Comparison of ENCODE assay signal across 24 cellular contexts in the genomic region with DNA sequence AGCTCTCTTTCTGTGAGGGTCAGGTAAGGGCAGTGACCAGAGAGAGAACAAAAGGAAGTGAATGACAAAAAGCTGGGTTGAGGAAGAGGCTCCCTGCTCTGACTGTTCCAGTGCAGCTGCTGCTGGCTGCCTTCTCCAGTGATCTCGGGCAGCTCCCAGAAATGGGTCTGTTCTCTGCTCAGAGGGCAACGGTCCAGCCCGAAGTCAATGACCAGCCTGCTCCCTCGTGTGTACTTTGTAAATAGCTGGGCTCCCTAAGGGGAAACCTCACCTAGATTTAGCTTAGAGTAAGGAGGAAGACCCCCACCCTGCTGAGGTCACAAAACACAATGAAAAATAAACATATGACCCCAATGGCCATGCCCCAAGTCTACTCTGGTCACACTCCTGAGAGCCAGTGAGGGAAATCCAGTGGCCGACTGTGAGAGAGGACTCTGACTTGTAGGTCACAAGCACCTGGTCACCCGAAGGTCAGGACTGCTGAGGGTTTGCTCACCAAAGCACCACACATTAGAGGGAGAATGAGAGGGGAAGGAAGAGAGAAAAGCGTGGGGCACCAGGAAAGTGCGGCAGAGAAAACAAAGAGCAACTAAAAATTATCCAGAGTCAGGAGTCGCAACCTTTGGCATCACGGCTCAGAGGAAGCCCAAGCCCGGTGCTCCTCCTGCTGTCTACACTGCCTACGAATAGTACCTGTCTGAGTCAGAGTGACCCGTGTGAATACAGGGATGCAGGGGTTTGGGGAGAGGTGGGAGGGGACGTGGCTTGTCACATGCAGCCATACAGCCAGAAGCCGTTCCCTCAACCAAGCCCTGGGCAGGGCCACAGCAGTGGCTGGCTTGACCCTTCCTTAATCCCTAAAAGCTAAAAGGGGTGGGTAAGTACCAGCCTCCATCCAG. TPM values are rescaled to one million over a fixed set of nuclear protein-coding genes. Genes with fewer than 3 reads are reported as not detected.
DNase-seq lines count a peak whose midpoint lies in the region; ATAC-seq and TF ChIP-seq lines count a peak whose summit lies in the region.
"Had no signal": no experiment of that assay in that cellular context is flagged by ENCODE, and none has a peak within 500 bp of the region (broad histone marks: within the 10 kb centered on the region; RNA-seq: fewer than 3 reads in every experiment).

No MANE protein-coding gene starts in this region.

- H3K4me1 Mint-ChIP-seq in T-helper 1 cell treated with Interleukin-12 subunit alpha and Interleukin-12 subunit beta and Interleukin-4 antibody, amounts not matched to agents 30 μg/mL and 1 μg/mL, for 36 hours (ENCODE audit: low read depth), result peaks cover 61% of the 10 kb centered on the region

- H3K4me1 ChIP-seq in PC-9 (replicated peaks; ENCODE audit: insufficient read depth) (peaks cover 26% of the 10 kb centered on the region), sigmoid colon (peaks cover 0 to 64% (median 40%) of the 10 kb centered on the region in 4 donors)
- H3K4me1 ChIP-seq: adrenal gland had no signal

- no peak overlapping the region; the same call in 1 of the 2 replicates for H2AFZ ChIP-seq in PC-9
- H2AFZ ChIP-seq: GM23248 had no signal

- H3K4me2 ChIP-seq in PC-9, result 0 out of 2 replicates have a peak overlapping the region, but pooled peaks have one; percentile 32
- H3K4me2 ChIP-seq: BLaER1 treated with 17β-estradiol and CSF1 and Interleukin-3, amounts not matched to agents 10 nM and 100 nM had no signal

- H3K36me3 Mint-ChIP-seq in T-helper 1 cell treated with Interleukin-12 subunit alpha and Interleukin-12 subunit beta and Interleukin-4 antibody, amounts not matched to agents 30 μg/mL and 1 μg/mL, for 36 hours (ENCODE audit: low read depth), result peaks cover 78% of the 10 kb centered on the region

- H3K79me2 ChIP-seq in PC-9 (ENCODE audit: low read depth), result no peaks in the 10 kb centered on the region

- H3K27ac Mint-ChIP-seq in T-helper 1 cell treated with Interleukin-12 subunit alpha and Interleukin-12 subunit beta and Interleukin-4 antibody, amounts not matched to agents 30 μg/mL and 1 μg/mL, for 36 hours, result peak overlapping the region; percentile 93

- H3K9me3 Mint-ChIP-seq in T-helper 1 cell treated with Interleukin-12 subunit alpha and Interleukin-12 subunit beta and Interleukin-4 antibody, amounts not matched to agents 30 μg/mL and 1 μg/mL, for 36 hours, result no peaks in the 10 kb centered on the region
- H3K9me3 Mint-ChIP-seq: effector memory CD8-positive, alpha-beta T cell had no signal

- CTCF ChIA-PET in PC-9 (lab: Charles Lee), result interaction anchor here (0.6 kb wide), 3 partner anchors 27 to 93 kb away, joined by 3 to 7 read pairs (median 5); no protein-coding TSS in a partner anchor

- no peak for DNase-seq in T-helper 1 cell
- no peak for DNase-seq in PC-9
- peak; percentile 55 for DNase-seq in islet precursor cell
- DNase-seq in sigmoid colon, result peak; percentile 63
- DNase-seq in dorsolateral prefrontal cortex, result no peak
- no peak for DNase-seq in A172 (ENCODE audit: low spot score)
- DNase-seq: 8988T; activated CD4-positive, alpha-beta T cell treated with anti-CD3 and anti-CD28 coated beads for 36 hours; activated T-cell treated with anti-CD3 and anti-CD28 coated beads, Interleukin-2, amount 50 U/mL, for 48 hours; adrenal gland; central memory CD4-positive, alpha-beta T cell; effector memory CD8-positive, alpha-beta T cell; KBM-7; NCI-H1048; NCI-H524; ovary; stimulated activated CD4-positive, alpha-beta T cell treated with anti-CD3 and anti-CD28 coated beads, Interleukin-4, amount 100 ng/mL, for 24 hours had no signal

- H3K27ac ChIP-seq in PC-9, result peak overlapping the region; percentile 50
- peak overlapping the region; percentile 64 to 88 (median 84) for H3K27ac ChIP-seq in sigmoid colon
- H3K27ac ChIP-seq in dorsolateral prefrontal cortex, result peak overlapping the region in 6 of 59 donors; percentile 18 to 75 (median 42)
- H3K27ac ChIP-seq: adrenal gland; BLaER1 treated with 17β-estradiol and CSF1 and Interleukin-3, amounts not matched to agents 10 nM and 100 nM; GM23248; ovary had no signal

- H3K4me3 ChIP-seq in PC-9, result no peak overlapping the region
- H3K4me3 ChIP-seq in sigmoid colon, result no peak overlapping the region
- no peak overlapping the region for H3K4me3 ChIP-seq in dorsolateral prefrontal cortex
- H3K4me3 ChIP-seq: adrenal gland; BLaER1 treated with 17β-estradiol and CSF1 and Interleukin-3, amounts not matched to agents 10 nM and 100 nM; GM23248; ovary; skin epidermis; thoracic aorta had no signal

- POLR2A ChIA-PET in PC-9 (lab: Charles Lee; ENCODE audit: unreplicated experiment), result interaction anchor here (0.6 kb wide), 1 partner anchor 17 kb away, joined by 8 read pairs; no protein-coding TSS in a partner anchor

- H3K27me3 Mint-ChIP-seq in T-helper 1 cell treated with Interleukin-12 subunit alpha and Interleukin-12 subunit beta and Interleukin-4 antibody, amounts not matched to agents 30 μg/mL and 1 μg/mL, for 36 hours (ENCODE audit: low read depth), result no peaks in the 10 kb centered on the region
- H3K27me3 Mint-ChIP-seq: activated CD4-positive, alpha-beta T cell treated with anti-CD3 and anti-CD28 coated beads for 36 hours; effector memory CD8-positive, alpha-beta T cell had no signal

- no peaks in the 10 kb centered on the region for H3K9me2 ChIP-seq in PC-9 (ENCODE audit: insufficient read depth)

- no peak for TF ChIP-seq EP300 in sigmoid colon (IDR thresholded peaks at IDR 0.05)

- H3K9me3 ChIP-seq in PC-9 (ENCODE audit: insufficient read depth, low read depth) (no peaks in the 10 kb centered on the region), sigmoid colon (no peaks in the 10 kb centered on the region)
- H3K9me3 ChIP-seq: adrenal gland; BLaER1 treated with 17β-estradiol and CSF1 and Interleukin-3, amounts not matched to agents 10 nM and 100 nM; ovary; thoracic aorta had no signal

- H4K20me1 ChIP-seq in PC-9 (ENCODE audit: insufficient read depth), result no peaks in the 10 kb centered on the region

- ATAC-seq in GM21423 (IDR thresholded peaks at IDR 0.05; ENCODE audit: unreplicated experiment), result no peak
- ATAC-seq: activated CD4-positive, alpha-beta T cell treated with anti-CD3 and anti-CD28 coated beads for 36 hours; effector memory CD8-positive, alpha-beta T cell had no signal

- intact Hi-C loops in PC-9 (cut with micrococcal nuclease; ENCODE audit: unreplicated experiment) (loop anchor here (5.0 to 10.0 kb wide), 2 partner anchors 262 to 335 kb away; a partner anchor contains a TSS), sigmoid colon (cut with DNase I) (loop anchor here (5.0 kb wide), 2 partner anchors 237 to 262 kb away; a partner anchor contains a TSS), dorsolateral prefrontal cortex (cut with DNase I) (loop anchor here (2.0 to 10.0 kb wide), 6 partner anchors 48 to 237 kb away; a partner anchor contains a TSS)

- TF ChIP-seq POLR2A in sigmoid colon (IDR thresholded peaks at IDR 0.05), result no peak

- no TSS peak for BruUV-seq in PC-9 (replicated peaks; lab: Mats Ljungman, UMichigan)

- 79 to 80% methylated on average over 15 of the region's 15 CpGs for WGBS in sigmoid colon, 2 donors

- H3K4me3 Mint-ChIP-seq in T-helper 1 cell treated with Interleukin-12 subunit alpha and Interleukin-12 subunit beta and Interleukin-4 antibody, amounts not matched to agents 30 μg/mL and 1 μg/mL, for 36 hours, result peak overlapping the region; percentile 61
- H3K4me3 Mint-ChIP-seq: activated CD4-positive, alpha-beta T cell treated with anti-CD3 and anti-CD28 coated beads for 36 hours; effector memory CD8-positive, alpha-beta T cell had no signal

- peaks cover 8% of the 10 kb centered on the region; the same call in 1 of the 2 replicates for H3K36me3 ChIP-seq in PC-9 (ENCODE audit: low read depth)
- peaks cover 0 to 52% (median 11%) of the 10 kb centered on the region in 4 donors for H3K36me3 ChIP-seq in sigmoid colon
- H3K36me3 ChIP-seq: ovary had no signal

- H3F3A ChIP-seq in PC-9 (ENCODE audit: insufficient read depth, low read depth), result peaks cover 22% of the 10 kb centered on the region; the same call in 1 of the 2 replicates

- no peak for TF ChIP-seq CTCF in PC-9 (conservative IDR thresholded peaks at IDR 0.05)
- no peak for TF ChIP-seq CTCF in sigmoid colon (IDR thresholded peaks at IDR 0.05)
- TF ChIP-seq CTCF in dorsolateral prefrontal cortex (IDR thresholded peaks at IDR 0.05 in 54 of 56, conservative IDR thresholded peaks at IDR 0.05 in 2 of 56; ENCODE audit: low read depth in 1 of 56, partially characterized antibody in 56 of 56), result no peak

- H3K27me3 ChIP-seq in PC-9 (ENCODE audit: insufficient read depth, low read depth) (no peaks in the 10 kb centered on the region), sigmoid colon (no peaks in the 10 kb centered on the region), dorsolateral prefrontal cortex (no peaks in the 10 kb centered on the region)
- H3K27me3 ChIP-seq: adrenal gland; BLaER1 treated with 17β-estradiol and CSF1 and Interleukin-3, amounts not matched to agents 10 nM and 100 nM; ovary had no signal

RNA-seq across cellular contexts. Expression of a gene that starts 19.8 kb away (rescaled TPM):
- total RNA-seq in PC-9 (2021), result 0.24 TPM in 1 of 2 replicates, not detected in the other
- 1 to 10 TPM; 2.8 to 5.1 (median 4.9) TPM for total RNA-seq in sigmoid colon
- polyA plus RNA-seq in sigmoid colon, result 1 to 10 TPM in 1 of 3 donors, not detected in 2; 1.3 TPM
- total RNA-seq in dorsolateral prefrontal cortex, result 10 to 100 TPM in 26 of 120 experiments, 1 to 10 TPM in 91, under 1 TPM in 3; 0.45 to 25.9 (median 6.0) TPM
- total RNA-seq in A172 (2014; rRNA removed; shearing (Covaris generic)), result 1.2 and 1.5 TPM in 2 replicates
- total RNA-seq: GM23248, OCI-LY7 had no signal
- polyA plus RNA-seq: GM23248, ovary had no signal

Comparison
In these comparisons a context has a peak if more than half of its experiments do, and no peak if none do; other contexts are left out.
1. DNase-seq: peak in islet precursor cell (single experiment) and sigmoid colon (single experiment); none in T-helper 1 cell (0 of 5), PC-9 (0 of 2), dorsolateral prefrontal cortex (0 of 10) and A172 (single experiment).